ENCODE assay signal across 21 cellular contexts in genomic region chr2:9166579-9167392, GRCh38. TPM values are rescaled to one million over a fixed set of nuclear protein-coding genes. Genes with fewer than 3 reads are reported as not detected.
DNase-seq lines count a peak whose midpoint lies in the region; ATAC-seq and TF ChIP-seq lines count a peak whose summit lies in the region.
"Had no signal": no experiment of that assay in that cellular context is flagged by ENCODE, and none has a peak within 500 bp of the region (broad histone marks: within the 10 kb centered on the region; RNA-seq: fewer than 3 reads in every experiment).

No MANE protein-coding gene starts in this region.

- H3K36me3 Mint-ChIP-seq in natural killer cell treated with Interleukin-12 subunit alpha and Interleukin-12 subunit beta and Interleukin-15 and Interleukin-18, amount 100 ng/mL, for 72 hours: no peaks in the 10 kb centered on the region
- no peaks in the 10 kb centered on the region for H3K36me3 Mint-ChIP-seq in natural killer cell
- H3K36me3 Mint-ChIP-seq: activated naive CD8-positive, alpha-beta T cell treated with anti-CD3 and anti-CD28 coated beads, Interleukin-2, amount 10 ng/mL, durations not matched to agents 7 days and 5 days; CD4-positive, CD25-positive, alpha-beta regulatory T cell had no signal

- H3K4me1 ChIP-seq in esophagus squamous epithelium (peaks cover 14 to 84% (median 40%) of the 10 kb centered on the region in 3 donors), muscle layer of duodenum (ENCODE audit: control insufficient read depth in 1 of 2, insufficient read depth in 2 of 2, low read length in 2 of 2) (peaks cover 3 to 13% of the 10 kb centered on the region in 2 donors), vagina (peaks cover 21% of the 10 kb centered on the region)
- H3K4me1 ChIP-seq: body of pancreas had no signal

- intact Hi-C loops in natural killer cell (cut with micrococcal nuclease): no loop called here
- intact Hi-C loops in esophagus squamous epithelium (cut with DNase I): no loop called here
- intact Hi-C loops in vagina (cut with DNase I): no loop called here

- no peak for TF ChIP-seq CTCF in natural killer cell (IDR thresholded peaks at IDR 0.05)
- TF ChIP-seq CTCF in esophagus squamous epithelium (IDR thresholded peaks at IDR 0.05): no peak
- no peak for TF ChIP-seq CTCF in vagina (IDR thresholded peaks at IDR 0.05)
- no peak for TF ChIP-seq CTCF in GM10266 (IDR thresholded peaks at IDR 0.05; ENCODE audit: control insufficient read depth, insufficient read depth, low read depth, missing control alignments)

- H3K27me3 ChIP-seq in esophagus squamous epithelium: no peaks in the 10 kb centered on the region
- no peaks in the 10 kb centered on the region for H3K27me3 ChIP-seq in muscle layer of duodenum (ENCODE audit: low read depth, low read length)
- no peaks in the 10 kb centered on the region for H3K27me3 ChIP-seq in vagina
- H3K27me3 ChIP-seq: body of pancreas, colonic mucosa, foreskin keratinocyte had no signal

- peak; percentile 20 for DNase-seq in natural killer cell treated with Interleukin-12 subunit alpha and Interleukin-12 subunit beta and Interleukin-15 and Interleukin-18, amount 100 ng/mL, for 72 hours (ENCODE audit: low spot score)
- no peak for DNase-seq in natural killer cell
- no peak for DNase-seq in esophagus squamous epithelium (lab: John Stamatoyannopoulos, UW)
- DNase-seq in vagina (ENCODE audit: extremely low spot score in 2 of 2): no peak
- no peak for DNase-seq in GM10266 (ENCODE audit: extremely low spot score)
- DNase-seq in retina: no peak
- DNase-seq in AG08395 (ENCODE audit: low spot score): no peak
- DNase-seq: activated CD8-positive, alpha-beta T cell treated with anti-CD3 and anti-CD28 coated beads, Interleukin-2, amount 10 ng/mL, durations not matched to agents 7 days and 5 days; activated naive CD8-positive, alpha-beta T cell treated with anti-CD3 and anti-CD28 coated beads, Interleukin-2, amount 10 ng/mL, durations not matched to agents 7 days and 5 days; body of pancreas; CD4-positive, CD25-positive, alpha-beta regulatory T cell; colonic mucosa; foreskin keratinocyte; NCI-H1092 treated with DMSO at 0.1 percent for 48 hours; NCI-H2081 treated with DMSO at 0.1 percent for 48 hours; NCI-H510A had no signal

- peak; percentile 43 to 45 for ATAC-seq in natural killer cell treated with Interleukin-12 subunit alpha and Interleukin-12 subunit beta and Interleukin-15 and Interleukin-18, amount 100 ng/mL, for 72 hours
- no peak for ATAC-seq in natural killer cell
- ATAC-seq: activated CD8-positive, alpha-beta T cell treated with anti-CD3 and anti-CD28 coated beads, Interleukin-2, amount 10 ng/mL, durations not matched to agents 7 days and 5 days; body of pancreas had no signal

- no peak overlapping the region for H3K4me3 Mint-ChIP-seq in natural killer cell treated with Interleukin-12 subunit alpha and Interleukin-12 subunit beta and Interleukin-15 and Interleukin-18, amount 100 ng/mL, for 72 hours
- H3K4me3 Mint-ChIP-seq in natural killer cell: no peak overlapping the region
- H3K4me3 Mint-ChIP-seq: activated CD8-positive, alpha-beta T cell treated with anti-CD3 and anti-CD28 coated beads, Interleukin-2, amount 10 ng/mL, durations not matched to agents 7 days and 5 days; activated naive CD8-positive, alpha-beta T cell treated with anti-CD3 and anti-CD28 coated beads, Interleukin-2, amount 10 ng/mL, durations not matched to agents 7 days and 5 days; activated T-helper 1 cell treated with anti-CD3 and anti-CD28 coated beads, Interleukin-12 subunit alpha, Interleukin-12 subunit beta, Interleukin-2, Interleukin-4 antibody, amounts not matched to agents 30 ng/mL and 10 ng/mL and 1 ng/mL, durations not matched to agents 14 hours and 24 hours and 36 hours; CD4-positive, CD25-positive, alpha-beta regulatory T cell had no signal

- no peak for TF ChIP-seq POLR2A in esophagus squamous epithelium (IDR thresholded peaks at IDR 0.05)
- TF ChIP-seq POLR2A in vagina (IDR thresholded peaks at IDR 0.05): no peak

- no peaks in the 10 kb centered on the region for H3K36me3 ChIP-seq in esophagus squamous epithelium
- no peaks in the 10 kb centered on the region for H3K36me3 ChIP-seq in muscle layer of duodenum (ENCODE audit: control insufficient read depth in 1 of 2, insufficient read depth in 2 of 2, low read length in 2 of 2)
- H3K36me3 ChIP-seq in vagina: no peaks in the 10 kb centered on the region
- H3K36me3 ChIP-seq: colonic mucosa, spleen had no signal

- H3K27me3 Mint-ChIP-seq in natural killer cell treated with Interleukin-12 subunit alpha and Interleukin-12 subunit beta and Interleukin-15 and Interleukin-18, amount 100 ng/mL, for 72 hours: peaks cover 9 to 15% of the 10 kb centered on the region in 2 donors
- peaks cover 13 to 28% of the 10 kb centered on the region in 2 donors for H3K27me3 Mint-ChIP-seq in natural killer cell (ENCODE audit: low read depth in 2 of 2)
- H3K27me3 Mint-ChIP-seq: progenitor cell of endocrine pancreas had no signal

- WGBS in esophagus squamous epithelium, 2 donors: 80 to 83% methylated on average over 4 to 8 of the region's 11 CpGs

- H3K9me3 ChIP-seq in esophagus squamous epithelium (no peaks in the 10 kb centered on the region), muscle layer of duodenum (ENCODE audit: control insufficient read depth in 1 of 2, low read length in 2 of 2) (no peaks in the 10 kb centered on the region), vagina (no peaks in the 10 kb centered on the region)
- H3K9me3 ChIP-seq: body of pancreas, colonic mucosa, spleen had no signal

- H3K9me3 Mint-ChIP-seq in natural killer cell treated with Interleukin-12 subunit alpha and Interleukin-12 subunit beta and Interleukin-15 and Interleukin-18, amount 100 ng/mL, for 72 hours: no peaks in the 10 kb centered on the region
- no peaks in the 10 kb centered on the region for H3K9me3 Mint-ChIP-seq in natural killer cell
- H3K9me3 Mint-ChIP-seq: activated naive CD8-positive, alpha-beta T cell treated with anti-CD3 and anti-CD28 coated beads, Interleukin-2, amount 10 ng/mL, durations not matched to agents 7 days and 5 days; activated T-helper 1 cell treated with anti-CD3 and anti-CD28 coated beads, Interleukin-12 subunit alpha, Interleukin-12 subunit beta, Interleukin-2, Interleukin-4 antibody, amounts not matched to agents 30 ng/mL and 10 ng/mL and 1 ng/mL, durations not matched to agents 14 hours and 24 hours and 36 hours; CD4-positive, CD25-positive, alpha-beta regulatory T cell had no signal

- peak overlapping the region; percentile 23 to 47 (median 39) for H3K27ac ChIP-seq in esophagus squamous epithelium
- peak overlapping the region; percentile 60 for H3K27ac ChIP-seq in muscle layer of duodenum (ENCODE audit: low read length)
- peak overlapping the region; percentile 58 for H3K27ac ChIP-seq in vagina
- H3K27ac ChIP-seq: body of pancreas, colonic mucosa, foreskin keratinocyte, KMS-11, spleen had no signal

- H3K27ac Mint-ChIP-seq in natural killer cell treated with Interleukin-12 subunit alpha and Interleukin-12 subunit beta and Interleukin-15 and Interleukin-18, amount 100 ng/mL, for 72 hours: no peak overlapping the region
- no peak overlapping the region for H3K27ac Mint-ChIP-seq in natural killer cell
- H3K27ac Mint-ChIP-seq: activated CD8-positive, alpha-beta T cell treated with anti-CD3 and anti-CD28 coated beads, Interleukin-2, amount 10 ng/mL, durations not matched to agents 7 days and 5 days; activated naive CD8-positive, alpha-beta T cell treated with anti-CD3 and anti-CD28 coated beads, Interleukin-2, amount 10 ng/mL, durations not matched to agents 7 days and 5 days; activated T-helper 1 cell treated with anti-CD3 and anti-CD28 coated beads, Interleukin-12 subunit alpha, Interleukin-12 subunit beta, Interleukin-2, Interleukin-4 antibody, amounts not matched to agents 30 ng/mL and 10 ng/mL and 1 ng/mL, durations not matched to agents 14 hours and 24 hours and 36 hours; CD4-positive, CD25-positive, alpha-beta regulatory T cell; progenitor cell of endocrine pancreas had no signal

- H3K4me3 ChIP-seq in esophagus squamous epithelium (no peak overlapping the region), muscle layer of duodenum (ENCODE audit: low read depth in 1 of 2, low read length in 2 of 2) (no peak overlapping the region), vagina (no peak overlapping the region)
- H3K4me3 ChIP-seq: body of pancreas, colonic mucosa, spleen had no signal

- peaks cover 0 to 4% of the 10 kb centered on the region in 2 donors for H3K4me1 Mint-ChIP-seq in natural killer cell treated with Interleukin-12 subunit alpha and Interleukin-12 subunit beta and Interleukin-15 and Interleukin-18, amount 100 ng/mL, for 72 hours (ENCODE audit: low read depth in 2 of 2)
- H3K4me1 Mint-ChIP-seq in natural killer cell: no peaks in the 10 kb centered on the region
- H3K4me1 Mint-ChIP-seq: activated naive CD8-positive, alpha-beta T cell treated with anti-CD3 and anti-CD28 coated beads, Interleukin-2, amount 10 ng/mL, durations not matched to agents 7 days and 5 days; CD4-positive, CD25-positive, alpha-beta regulatory T cell had no signal

RNA-seq across cellular contexts. Expression of gene ASAP2, which starts 39.8 kb away (rescaled TPM):
- total RNA-seq in natural killer cell treated with Interleukin-12 subunit alpha and Interleukin-12 subunit beta and Interleukin-15 and Interleukin-18, amount 100 ng/mL, for 72 hours: not detected
- total RNA-seq in natural killer cell (1 to 10 TPM in 1 of 3 donors, under 1 TPM in 2; 0.20 to 1.8 (median 0.60) TPM), esophagus squamous epithelium (10 to 100 TPM in 1 of 4 donors, 1 to 10 TPM in 3; 3.3 to 15.3 (median 6.9) TPM), vagina (36.3 TPM)
- total RNA-seq: activated CD8-positive, alpha-beta T cell treated with anti-CD3 and anti-CD28 coated beads, Interleukin-2, amount 10 ng/mL, durations not matched to agents 7 days and 5 days; activated naive CD8-positive, alpha-beta T cell treated with anti-CD3 and anti-CD28 coated beads, Interleukin-2, amount 10 ng/mL, durations not matched to agents 7 days and 5 days had no signal

Comparison
In these comparisons a context has a peak if more than half of its experiments do, and no peak if none do; other contexts are left out.
1. ATAC-seq: peak in natural killer cell treated with Interleukin-12 subunit alpha and Interleukin-12 subunit beta and Interleukin-15 and Interleukin-18, amount 100 ng/mL, for 72 hours (2 of 2); none in natural killer cell (0 of 3).
2. Peak in every context shown above with its lines, with median percentiles within 50 percentile points of each other: H3K27ac ChIP-seq.